ENCODE assay signal across 12 cellular contexts in genomic region chr19:49912965-49913685, GRCh38. TPM values are rescaled to one million over a fixed set of nuclear protein-coding genes. Genes with fewer than 3 reads are reported as not detected.
DNase-seq lines count a peak whose midpoint lies in the region; ATAC-seq, FAIRE-seq and TF ChIP-seq lines count a peak whose summit lies in the region.
"Had no signal": no experiment of that assay in that cellular context is flagged by ENCODE, and none has a peak within 500 bp of the region (broad histone marks: within the 10 kb centered on the region; RNA-seq: fewer than 3 reads in every experiment).

No MANE protein-coding gene starts in this region.

- H3K27ac ChIP-seq in K562 (ENCODE audit: extremely low read depth, low read depth, low read length): peak overlapping the region; percentile 28; the same call in 1 of the 3 replicates
- H3K27ac ChIP-seq in neural progenitor cell: no peak overlapping the region

- no peak overlapping the region for H3K4me2 ChIP-seq in K562 (ENCODE audit: insufficient read depth, low read length)
- no peak overlapping the region for H3K4me2 ChIP-seq in neural progenitor cell

- H3K27me3 Mint-ChIP-seq in Caco-2 (ENCODE audit: insufficient read depth, unreplicated experiment): no peaks in the 10 kb centered on the region
- H3K27me3 Mint-ChIP-seq in neural progenitor cell (ENCODE audit: insufficient read depth, low read depth): peaks cover 11% of the 10 kb centered on the region
- H3K27me3 Mint-ChIP-seq: activated CD4-positive, alpha-beta T cell treated with anti-CD3 and anti-CD28 coated beads, Interleukin-2, amount 10 ng/mL, durations not matched to agents 7 days and 5 days had no signal

- H3K9ac ChIP-seq in K562 (ENCODE audit: insufficient read depth in 1 of 2, low read depth in 2 of 2, low read length in 2 of 2): peak overlapping the region in 1 of 2 experiments; percentile 80; a peak in 2 of 4 replicates
- H3K9ac ChIP-seq in neural progenitor cell: no peak overlapping the region

- ATAC-seq in K562: peak; percentile 85

- H2AFZ ChIP-seq in K562 (ENCODE audit: low read depth, low read length): no peak overlapping the region
- no peak overlapping the region for H2AFZ ChIP-seq in neural progenitor cell (replicated peaks)

- H3K4me3 Mint-ChIP-seq in Caco-2 (ENCODE audit: unreplicated experiment) (no peak overlapping the region), neural progenitor cell (no peak overlapping the region)
- H3K4me3 Mint-ChIP-seq: activated CD4-positive, alpha-beta T cell treated with anti-CD3 and anti-CD28 coated beads, Interleukin-2, amount 10 ng/mL, durations not matched to agents 7 days and 5 days had no signal

- H4K20me1 ChIP-seq in K562 (replicated peaks; ENCODE audit: control insufficient read depth, insufficient read depth, low read length): peaks cover 47% of the 10 kb centered on the region
- peaks cover 84% of the 10 kb centered on the region for H4K20me1 ChIP-seq in neural progenitor cell (ENCODE audit: low read depth)

- no peak for TF ChIP-seq EP300 in K562 (IDR thresholded peaks at IDR 0.05; ENCODE audit: low read length)

- peaks cover 36% of the 10 kb centered on the region for H3K4me1 Mint-ChIP-seq in Caco-2 (ENCODE audit: low read depth, unreplicated experiment)
- peaks cover 6% of the 10 kb centered on the region for H3K4me1 Mint-ChIP-seq in neural progenitor cell

- peaks cover 99% of the 10 kb centered on the region for H3K36me3 Mint-ChIP-seq in Caco-2 (ENCODE audit: insufficient read depth, unreplicated experiment)
- H3K36me3 Mint-ChIP-seq in neural progenitor cell: peaks cover 43% of the 10 kb centered on the region

- TF ChIP-seq CTCF in Caco-2 (IDR thresholded peaks at IDR 0.05; ENCODE audit: insufficient read depth in 1 of 2, low read depth in 1 of 2, low read length in 1 of 2, severe bottlenecking in 1 of 2, unreplicated experiment in 1 of 2) (peak in 1 of 2 experiments; percentile 24), GM13977 (IDR thresholded peaks at IDR 0.05; ENCODE audit: extremely low read depth, insufficient read depth, missing control alignments) (peak; percentile 19), K562 (IDR thresholded peaks at IDR 0.05 in 2 of 3, conservative IDR thresholded peaks at IDR 0.05 in 1 of 3; ENCODE audit: insufficient read depth in 2 of 3, low read depth in 1 of 3, low read length in 3 of 3) (peak; percentile 43 to 65 (median 44); a peak in 5 of 6 replicates), neural progenitor cell (IDR thresholded peaks at IDR 0.05) (peak; percentile 17)

- BruUV-seq in Caco-2 (replicated peaks; lab: Mats Ljungman, UMichigan) (no TSS peak), K562 (replicated peaks; lab: Mats Ljungman, UMichigan) (no TSS peak)

- H3K9me3 Mint-ChIP-seq in Caco-2 (ENCODE audit: unreplicated experiment) (no peaks in the 10 kb centered on the region), neural progenitor cell (peaks cover 3% of the 10 kb centered on the region)
- H3K9me3 Mint-ChIP-seq: activated CD4-positive, alpha-beta T cell treated with anti-CD3 and anti-CD28 coated beads, Interleukin-2, amount 10 ng/mL, durations not matched to agents 7 days and 5 days had no signal

- no peaks in the 10 kb centered on the region for H3K9me1 ChIP-seq in K562 (ENCODE audit: control insufficient read depth, insufficient read depth, low read length)

- FAIRE-seq in K562 (lab: Jason Lieb, UNC): no peak
- FAIRE-seq: astrocyte had no signal

- 0 out of 2 replicates have a peak, but pooled peaks cover 3% of the 10 kb centered on the region for H3K9me3 ChIP-seq in Caco-2
- no peaks in the 10 kb centered on the region for H3K9me3 ChIP-seq in K562 (replicated peaks; ENCODE audit: control insufficient read depth, insufficient read depth, low read depth, low read length)
- no peaks in the 10 kb centered on the region for H3K9me3 ChIP-seq in neural progenitor cell (ENCODE audit: low read depth)

- DNase-seq in Caco-2 (peak; percentile 75 to 88), GM13977 (ENCODE audit: low spot score) (no peak), K562 (ENCODE audit: extremely low read depth in 1 of 4, low spot score in 3 of 4) (peak in 3 of 4 experiments; percentile 51 to 54 (median 52)), neural progenitor cell (ENCODE audit: low spot score) (no peak), hepatic stellate cell (ENCODE audit: low spot score) (no peak), cerebellar nuclear complex (lab: John Stamatoyannopoulos, UW) (no peak), retina (no peak), HuH-7 (ENCODE audit: low spot score) (no peak)
- DNase-seq: activated CD4-positive, alpha-beta T cell treated with anti-CD3 and anti-CD28 coated beads, Interleukin-2, amount 10 ng/mL, durations not matched to agents 7 days and 5 days; NCI-H1417 treated with DMSO at 0.1 percent for 48 hours; NCI-H774 had no signal

- H3K27me3 ChIP-seq in Caco-2 (replicated peaks; ENCODE audit: control insufficient read depth, insufficient read depth, low read length) (no peaks in the 10 kb centered on the region), K562 (ENCODE audit: control insufficient read depth in 2 of 2, insufficient read depth in 2 of 2, low read length in 2 of 2) (no peaks in the 10 kb centered on the region), neural progenitor cell (no peaks in the 10 kb centered on the region)

- POLR2A ChIA-PET in Caco-2 (lab: Charles Lee): interaction anchor here (0.6 kb wide), 1 partner anchor 199 kb away, joined by 5 read pairs; no protein-coding TSS in a partner anchor
- POLR2A ChIA-PET in K562 (lab: Yijun Ruan, JAX): interaction anchor here (0.6 to 13.2 kb wide), 6 partner anchors 11 to 31 kb away, joined by 3 to 105 read pairs (median 4); partner anchors contain the start of genes ATF5 and NUP62

- H3F3A ChIP-seq in neural progenitor cell (ENCODE audit: low read depth): peaks cover 8% of the 10 kb centered on the region

- H3K79me2 ChIP-seq in K562 (ENCODE audit: control insufficient read depth, insufficient read depth, low read length) (peaks cover 71% of the 10 kb centered on the region), neural progenitor cell (ENCODE audit: low read depth) (peaks cover 73% of the 10 kb centered on the region)

- no peak for TF ChIP-seq POLR2A in K562 (conservative IDR thresholded peaks at IDR 0.05)

- TF ChIP-seq RAD21 in K562 (CRISPR knock-in tag; conservative IDR thresholded peaks at IDR 0.05 in 1 of 2, IDR thresholded peaks at IDR 0.05 in 1 of 2): peak; percentile 19 to 41; a peak in 3 of 4 replicates

- in situ Hi-C loops in GM13977 (cut with MboI; ENCODE audit: low pct_unique_long_range_greater_than_20kb, low sequenced_read_pairs, unreplicated experiment) (no loop called here), K562 (cut with MboI) (no loop called here)

- H3K27ac Mint-ChIP-seq in Caco-2 (ENCODE audit: unreplicated experiment): peak overlapping the region; percentile 81
- H3K27ac Mint-ChIP-seq in neural progenitor cell: no peak overlapping the region

- H3K36me3 ChIP-seq in Caco-2 (ENCODE audit: control insufficient read depth, insufficient read depth, low read length) (peaks cover 18% of the 10 kb centered on the region), K562 (ENCODE audit: control insufficient read depth, insufficient read depth, low read length) (peaks cover 94% of the 10 kb centered on the region; the same call in 2 of the 3 replicates), neural progenitor cell (no peaks in the 10 kb centered on the region)

- H3K4me1 ChIP-seq in Caco-2 (peaks cover 30% of the 10 kb centered on the region), K562 (replicated peaks in 1 of 2; ENCODE audit: control insufficient read depth in 2 of 2, insufficient read depth in 2 of 2, low read length in 2 of 2) (peaks cover 0 to 22% of the 10 kb centered on the region in 2 experiments; a peak in 2 of 5 replicates), neural progenitor cell (no peaks in the 10 kb centered on the region)

- CTCF ChIA-PET in Caco-2 (lab: Charles Lee): interaction anchor here (0.6 to 1.9 kb wide), 4 partner anchors 16 to 44 kb away, joined by 3 to 5 read pairs (median 4); partner anchors contain the start of genes ATF5 and NUP62
- CTCF ChIA-PET in K562 (lab: Yijun Ruan, JAX; ENCODE audit: low intra/inter-chr PET ratio): no interaction called here

- 67% methylated on average over 21 of the region's 21 CpGs for WGBS in K562 (ENCODE audit: insufficient coverage, low coverage, missing lambda C conversion rate)

- H3K4me3 ChIP-seq in Caco-2 (ENCODE audit: low read depth, low read length): no peak overlapping the region
- no peak overlapping the region for H3K4me3 ChIP-seq in K562
- H3K4me3 ChIP-seq in neural progenitor cell: no peak overlapping the region

- intact Hi-C loops in Caco-2 (cut with micrococcal nuclease; ENCODE audit: unreplicated experiment) (no loop called here), K562 (cut with micrococcal nuclease) (no loop called here)

RNA-seq across cellular contexts. Expression of gene ATF5, which starts 15.9 kb away (rescaled TPM):
- total RNA-seq in Caco-2 (2022) (47.3 and 64.0 TPM in 2 replicates), K562 (2014; rRNA removed) (20.5 and 21.7 TPM in 2 replicates), K562 (2014; rRNA removed; fragmentation: Illumina TruSeq; extraction: Trizol) (10.8 and 11.1 TPM in 2 replicates), K562 (2015; rRNA removed; fragmentation: Illumina TruSeq; extraction: Trizol) (11.1 and 13.0 TPM in 2 replicates), K562 (2021) (52.4 and 57.6 TPM in 2 replicates), neural progenitor cell (ENCODE audit: low replicate concordance) (1.6 and 10.6 TPM in 2 replicates)
- 9.2 and 9.5 TPM in 2 replicates for total RNA-seq in K562 (2011; cell fraction: chromatin; rRNA removed; ENCODE audit: low replicate concordance)
- total RNA-seq in K562 (2011; cell fraction: nucleolus; rRNA removed): 5.7 and 9.2 TPM in 2 replicates
- total RNA-seq in K562 (2011; cell fraction: nucleoplasm; rRNA removed): 10.9 and 12.4 TPM in 2 replicates
- polyA plus RNA-seq in K562 (2011; rRNA removed) (3.0 and 5.9 TPM in 2 replicates), K562 (2014; fragmentation: Illumina TruSeq; extraction: Trizol) (30.7 and 53.3 TPM in 2 replicates), K562 (2014; fragmentation: Nextera tagmentation; extraction: Ambion mirVana) (1 to 10 TPM; 3.8 to 5.2 TPM), K562 (2014; rRNA removed) (39.6 and 42.8 TPM in 2 replicates)
- polyA plus RNA-seq in K562 (2011; cell fraction: cytosol; rRNA removed): 4.5 and 8.9 TPM in 2 replicates
- 6.4 and 6.8 TPM in 2 replicates for polyA plus RNA-seq in K562 (2011; cell fraction: nucleus; rRNA removed)
- 38.4 and 739 TPM in 2 replicates for polyA plus RNA-seq in K562 (2012)
- polyA minus RNA-seq in K562 (2011; rRNA and poly(A)+ RNA removed): 0.74 and 1.9 TPM in 2 replicates
- 2.4 and 4.5 TPM in 2 replicates for polyA minus RNA-seq in K562 (2011; cell fraction: cytosol; rRNA and poly(A)+ RNA removed)
- 0.54 and 0.89 TPM in 2 replicates for polyA minus RNA-seq in K562 (2011; cell fraction: nucleus; rRNA and poly(A)+ RNA removed)

RNA-seq across cellular contexts. Expression of gene NUP62, which starts 16.2 kb away (rescaled TPM):
- total RNA-seq in Caco-2 (2022) (116 and 118 TPM in 2 replicates), K562 (2014; rRNA removed) (78.5 and 101 TPM in 2 replicates), K562 (2014; rRNA removed; fragmentation: Illumina TruSeq; extraction: Trizol) (49.1 and 51.3 TPM in 2 replicates), K562 (2015; rRNA removed; fragmentation: Illumina TruSeq; extraction: Trizol) (68.0 and 70.2 TPM in 2 replicates), K562 (2021) (109 and 118 TPM in 2 replicates), neural progenitor cell (ENCODE audit: low replicate concordance) (48.2 and 83.8 TPM in 2 replicates)
- 61.1 and 124 TPM in 2 replicates for total RNA-seq in K562 (2011; cell fraction: chromatin; rRNA removed; ENCODE audit: low replicate concordance)
- total RNA-seq in K562 (2011; cell fraction: nucleolus; rRNA removed): 57.5 and 59.2 TPM in 2 replicates
- 77.8 and 90.7 TPM in 2 replicates for total RNA-seq in K562 (2011; cell fraction: nucleoplasm; rRNA removed)
- polyA plus RNA-seq in K562 (2011; rRNA removed) (20.8 and 27.4 TPM in 2 replicates), K562 (2014; fragmentation: Illumina TruSeq; extraction: Trizol) (89.2 and 102 TPM in 2 replicates), K562 (2014; fragmentation: Nextera tagmentation; extraction: Ambion mirVana) (10 to 100 TPM; 16.9 to 20.7 TPM), K562 (2014; rRNA removed) (66.0 and 71.8 TPM in 2 replicates)
- polyA plus RNA-seq in K562 (2011; cell fraction: cytosol; rRNA removed): 24.2 and 45.3 TPM in 2 replicates
- 21.8 and 35.3 TPM in 2 replicates for polyA plus RNA-seq in K562 (2011; cell fraction: nucleus; rRNA removed)
- 51.8 and 87.1 TPM in 2 replicates for polyA plus RNA-seq in K562 (2012)
- polyA minus RNA-seq in K562 (2011; rRNA and poly(A)+ RNA removed): 14.2 and 15.0 TPM in 2 replicates
- polyA minus RNA-seq in K562 (2011; cell fraction: cytosol; rRNA and poly(A)+ RNA removed): 25.2 and 30.2 TPM in 2 replicates
- 12.9 and 13.6 TPM in 2 replicates for polyA minus RNA-seq in K562 (2011; cell fraction: nucleus; rRNA and poly(A)+ RNA removed)

RNA-seq across cellular contexts. Expression of gene IL4I1, which starts 16.4 kb away (rescaled TPM):
- total RNA-seq in Caco-2 (2022) (0.61 and 1.1 TPM in 2 replicates), K562 (2014; rRNA removed) (0.90 and 0.95 TPM in 2 replicates), K562 (2014; rRNA removed; fragmentation: Illumina TruSeq; extraction: Trizol) (0.33 TPM in 1 of 2 replicates, not detected in the other), K562 (2015; rRNA removed; fragmentation: Illumina TruSeq; extraction: Trizol) (0.19 and 0.43 TPM in 2 replicates), K562 (2021) (0.55 and 0.76 TPM in 2 replicates), neural progenitor cell (ENCODE audit: low replicate concordance) (0.56 TPM in 1 of 2 replicates, not detected in the other)
- total RNA-seq in K562 (2011; cell fraction: chromatin; rRNA removed; ENCODE audit: low replicate concordance): 0.93 TPM in 1 of 2 replicates, not detected in the other
- total RNA-seq in K562 (2011; cell fraction: nucleolus; rRNA removed): 1.8 TPM in 2 replicates
- 0.37 and 0.46 TPM in 2 replicates for total RNA-seq in K562 (2011; cell fraction: nucleoplasm; rRNA removed)
- polyA plus RNA-seq in K562 (2011; rRNA removed) (0.06 and 0.31 TPM in 2 replicates), K562 (2014; fragmentation: Illumina TruSeq; extraction: Trizol) (0.15 TPM in 1 of 2 replicates, not detected in the other), K562 (2014; fragmentation: Nextera tagmentation; extraction: Ambion mirVana) (under 1 TPM in 1 of 2 experiments, not detected in 1; 0.13 TPM), K562 (2014; rRNA removed) (0.09 and 0.44 TPM in 2 replicates)
- 0.04 and 0.36 TPM in 2 replicates for polyA plus RNA-seq in K562 (2011; cell fraction: cytosol; rRNA removed)
- 0.24 and 0.27 TPM in 2 replicates for polyA plus RNA-seq in K562 (2011; cell fraction: nucleus; rRNA removed)
- polyA plus RNA-seq in K562 (2012): 0.50 and 0.56 TPM in 2 replicates
- 0.11 TPM in 1 of 2 replicates, not detected in the other for polyA minus RNA-seq in K562 (2011; rRNA and poly(A)+ RNA removed)
- polyA minus RNA-seq in K562 (2011; cell fraction: cytosol; rRNA and poly(A)+ RNA removed): 0.67 and 0.73 TPM in 2 replicates
- 0.67 and 0.81 TPM in 2 replicates for polyA minus RNA-seq in K562 (2011; cell fraction: nucleus; rRNA and poly(A)+ RNA removed)

RNA-seq across cellular contexts. Expression of gene TBC1D17, which starts 35.6 kb away (rescaled TPM):
- total RNA-seq in Caco-2 (2022) (55.3 and 56.5 TPM in 2 replicates), K562 (2014; rRNA removed) (3.8 and 6.8 TPM in 2 replicates), K562 (2014; rRNA removed; fragmentation: Illumina TruSeq; extraction: Trizol) (2.6 and 3.2 TPM in 2 replicates), K562 (2015; rRNA removed; fragmentation: Illumina TruSeq; extraction: Trizol) (2.4 and 3.5 TPM in 2 replicates), K562 (2021) (14.2 and 16.0 TPM in 2 replicates), neural progenitor cell (ENCODE audit: low replicate concordance) (10.4 and 15.9 TPM in 2 replicates)
- total RNA-seq in K562 (2011; cell fraction: chromatin; rRNA removed; ENCODE audit: low replicate concordance): 34.8 and 78.7 TPM in 2 replicates
- 40.9 and 43.4 TPM in 2 replicates for total RNA-seq in K562 (2011; cell fraction: nucleolus; rRNA removed)
- total RNA-seq in K562 (2011; cell fraction: nucleoplasm; rRNA removed): 33.2 and 34.5 TPM in 2 replicates
- polyA plus RNA-seq in K562 (2011; rRNA removed) (7.4 and 10.5 TPM in 2 replicates), K562 (2014; fragmentation: Illumina TruSeq; extraction: Trizol) (8.7 and 11.7 TPM in 2 replicates), K562 (2014; fragmentation: Nextera tagmentation; extraction: Ambion mirVana) (under 1 TPM; 0.42 to 0.46 TPM), K562 (2014; rRNA removed) (14.7 and 18.2 TPM in 2 replicates)
- polyA plus RNA-seq in K562 (2011; cell fraction: cytosol; rRNA removed): 8.7 and 14.7 TPM in 2 replicates
- polyA plus RNA-seq in K562 (2011; cell fraction: nucleus; rRNA removed): 33.2 and 48.4 TPM in 2 replicates
- 15.8 and 16.9 TPM in 2 replicates for polyA plus RNA-seq in K562 (2012)
- 5.7 and 7.2 TPM in 2 replicates for polyA minus RNA-seq in K562 (2011; rRNA and poly(A)+ RNA removed)
- polyA minus RNA-seq in K562 (2011; cell fraction: cytosol; rRNA and poly(A)+ RNA removed): 9.1 and 9.2 TPM in 2 replicates
- 12.3 and 15.3 TPM in 2 replicates for polyA minus RNA-seq in K562 (2011; cell fraction: nucleus; rRNA and poly(A)+ RNA removed)

RNA-seq across cellular contexts. Expression of gene AKT1S1, which starts 36.0 kb away (rescaled TPM):
- 64.6 and 77.6 TPM in 2 replicates for total RNA-seq in Caco-2 (2022)
- 24.5 and 49.9 TPM in 2 replicates for total RNA-seq in K562 (2011; cell fraction: chromatin; rRNA removed; ENCODE audit: low replicate concordance)
- 34.3 and 39.9 TPM in 2 replicates for total RNA-seq in K562 (2011; cell fraction: nucleolus; rRNA removed)
- total RNA-seq in K562 (2011; cell fraction: nucleoplasm; rRNA removed): 26.9 and 29.9 TPM in 2 replicates
- total RNA-seq in K562 (2014; rRNA removed): 25.7 and 33.8 TPM in 2 replicates
- 5.7 and 6.9 TPM in 2 replicates for total RNA-seq in K562 (2014; rRNA removed; fragmentation: Illumina TruSeq; extraction: Trizol)
- total RNA-seq in K562 (2015; rRNA removed; fragmentation: Illumina TruSeq; extraction: Trizol): 13.5 and 14.4 TPM in 2 replicates
- total RNA-seq in K562 (2021): 50.1 and 50.3 TPM in 2 replicates
- 17.1 and 22.4 TPM in 2 replicates for polyA plus RNA-seq in K562 (2011; rRNA removed)
- polyA plus RNA-seq in K562 (2011; cell fraction: cytosol; rRNA removed): 34.5 and 68.9 TPM in 2 replicates
- polyA plus RNA-seq in K562 (2011; cell fraction: nucleus; rRNA removed): 33.2 and 55.4 TPM in 2 replicates
- 31.8 and 37.6 TPM in 2 replicates for polyA plus RNA-seq in K562 (2012)
- polyA plus RNA-seq in K562 (2014; fragmentation: Illumina TruSeq; extraction: Trizol): 39.0 and 40.7 TPM in 2 replicates
- 1 to 10 TPM; 1.2 TPM for polyA plus RNA-seq in K562 (2014; fragmentation: Nextera tagmentation; extraction: Ambion mirVana)
- 38.2 and 45.4 TPM in 2 replicates for polyA plus RNA-seq in K562 (2014; rRNA removed)
- 7.8 and 10.3 TPM in 2 replicates for polyA minus RNA-seq in K562 (2011; rRNA and poly(A)+ RNA removed)
- polyA minus RNA-seq in K562 (2011; cell fraction: cytosol; rRNA and poly(A)+ RNA removed): 17.4 and 21.4 TPM in 2 replicates
- polyA minus RNA-seq in K562 (2011; cell fraction: nucleus; rRNA and poly(A)+ RNA removed): 18.2 and 22.4 TPM in 2 replicates
- total RNA-seq in neural progenitor cell (ENCODE audit: low replicate concordance): 2.3 and 13.6 TPM in 2 replicates

Comparison
In these comparisons a context has a peak if more than half of its experiments do, and no peak if none do; other contexts are left out.
1. DNase-seq: peak in Caco-2 (2 of 2) and K562 (3 of 4); none in GM13977 (single experiment), neural progenitor cell (single experiment), hepatic stellate cell (single experiment), cerebellar nuclear complex (0 of 2), retina (single experiment) and HuH-7 (single experiment).